In the genomic region with DNA sequence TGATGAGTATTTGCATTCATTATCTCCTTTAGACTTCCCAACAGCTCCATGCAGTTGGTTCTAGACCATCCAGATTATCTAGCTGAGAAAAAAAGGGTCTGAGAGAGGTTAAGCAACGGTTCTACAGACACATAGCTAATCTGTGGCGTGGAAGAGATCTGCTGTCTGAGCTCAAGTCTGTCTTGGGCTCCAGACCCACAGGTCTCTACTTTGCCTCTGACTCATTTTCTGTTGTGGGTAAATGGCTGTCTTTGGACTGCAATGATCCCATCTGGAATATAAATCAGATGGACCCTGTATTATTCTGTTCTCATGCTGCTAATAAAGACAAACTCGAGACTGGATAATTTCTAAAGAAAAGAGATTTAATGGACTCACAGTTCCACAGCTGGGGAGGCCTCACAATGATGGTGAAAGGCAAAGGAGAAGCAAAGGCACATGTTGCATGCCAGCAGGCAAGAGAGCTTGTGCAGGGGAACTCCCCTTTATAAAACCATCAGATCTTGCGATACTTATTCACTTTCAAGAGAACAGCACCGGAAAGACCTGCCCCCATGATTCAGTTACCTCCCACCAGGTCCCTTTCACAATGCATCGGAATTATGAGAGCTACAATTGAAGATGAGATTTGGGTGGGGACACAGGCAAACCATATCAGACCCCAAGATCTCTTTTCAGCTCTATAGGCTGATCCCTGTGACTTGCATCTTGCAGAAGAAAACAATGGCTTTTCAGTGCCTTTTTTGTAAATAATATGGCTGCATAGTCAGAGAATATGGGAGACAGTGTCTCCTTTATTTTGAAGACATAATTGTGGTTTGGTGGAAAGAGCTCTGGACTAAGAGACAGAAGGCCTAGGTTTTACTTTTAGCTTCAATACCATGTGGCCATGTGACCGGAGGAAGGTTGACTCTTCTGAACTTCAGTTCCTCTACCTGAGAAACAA, we compare ENCODE assay signal across 13 cellular contexts. TPM values are rescaled to one million over a fixed set of nuclear protein-coding genes. Genes with fewer than 3 reads are reported as not detected.
DNase-seq lines count a peak whose midpoint lies in the region; ATAC-seq lines count a peak whose summit lies in the region.
"Had no signal": no experiment of that assay in that cellular context is flagged by ENCODE, and none has a peak within 500 bp of the region (broad histone marks: within the 10 kb centered on the region; RNA-seq: fewer than 3 reads in every experiment).

No MANE protein-coding gene starts in this region.

- H3K4me3 Mint-ChIP-seq in activated CD4-positive, alpha-beta T cell treated with anti-CD3 and anti-CD28 coated beads for 36 hours: no peak overlapping the region
- no peak overlapping the region for H3K4me3 Mint-ChIP-seq in activated CD8-positive, alpha-beta memory T cell treated with anti-CD3 and anti-CD28 coated beads, Interleukin-2, amount 10 ng/mL, durations not matched to agents 7 days and 5 days
- no peak overlapping the region for H3K4me3 Mint-ChIP-seq in central memory CD8-positive, alpha-beta T cell

- peaks cover 29% of the 10 kb centered on the region for H3K4me1 Mint-ChIP-seq in activated CD4-positive, alpha-beta T cell treated with anti-CD3 and anti-CD28 coated beads for 36 hours
- H3K4me1 Mint-ChIP-seq in activated CD8-positive, alpha-beta memory T cell treated with anti-CD3 and anti-CD28 coated beads, Interleukin-2, amount 10 ng/mL, durations not matched to agents 7 days and 5 days: peaks cover 16% of the 10 kb centered on the region
- no peaks in the 10 kb centered on the region for H3K4me1 Mint-ChIP-seq in central memory CD8-positive, alpha-beta T cell

- no peaks in the 10 kb centered on the region for H3K27me3 Mint-ChIP-seq in activated CD4-positive, alpha-beta T cell treated with anti-CD3 and anti-CD28 coated beads for 36 hours
- H3K27me3 Mint-ChIP-seq in activated CD8-positive, alpha-beta memory T cell treated with anti-CD3 and anti-CD28 coated beads, Interleukin-2, amount 10 ng/mL, durations not matched to agents 7 days and 5 days: peaks cover 31% of the 10 kb centered on the region
- peaks cover 20% of the 10 kb centered on the region for H3K27me3 Mint-ChIP-seq in central memory CD8-positive, alpha-beta T cell

- intact Hi-C loops in activated CD4-positive, alpha-beta T cell treated with anti-CD3 and anti-CD28 coated beads for 36 hours (cut with DNase I, micrococcal nuclease): no loop called here

- peak overlapping the region; percentile 79 for H3K27ac Mint-ChIP-seq in activated CD4-positive, alpha-beta T cell treated with anti-CD3 and anti-CD28 coated beads for 36 hours
- H3K27ac Mint-ChIP-seq in activated CD8-positive, alpha-beta memory T cell treated with anti-CD3 and anti-CD28 coated beads, Interleukin-2, amount 10 ng/mL, durations not matched to agents 7 days and 5 days: no peak overlapping the region
- H3K27ac Mint-ChIP-seq in central memory CD8-positive, alpha-beta T cell (ENCODE audit: low read depth): peak overlapping the region; percentile 13

- peak; percentile 66 for DNase-seq in activated CD4-positive, alpha-beta T cell treated with anti-CD3 and anti-CD28 coated beads for 36 hours
- no peak for DNase-seq in activated CD4-positive, alpha-beta T cell treated with anti-CD3 and anti-CD28 coated beads, Interleukin-2, amount 50 U/mL, for 4 hours
- DNase-seq in activated CD8-positive, alpha-beta memory T cell treated with anti-CD3 and anti-CD28 coated beads, Interleukin-2, amount 10 ng/mL, durations not matched to agents 7 days and 5 days: peak; percentile 45
- no peak for DNase-seq in central memory CD8-positive, alpha-beta T cell (ENCODE audit: low spot score in 2 of 2)
- peak; percentile 17 for DNase-seq in stimulated activated CD8-positive, alpha-beta memory T cell treated with anti-CD3 and anti-CD28 coated beads, Interleukin-4, amount 100 ng/mL, for 24 hours (ENCODE audit: low read depth)
- DNase-seq in DMS79 treated with DMSO at 0.1 percent for 48 hours (lab: John Stamatoyannopoulos, UW) (no peak), NCI-H510A treated with DMSO at 0.1 percent for 48 hours (lab: John Stamatoyannopoulos, UW) (no peak), NCI-H2196 treated with DMSO at 0.1 percent for 48 hours (lab: John Stamatoyannopoulos, UW; ENCODE audit: unreplicated experiment) (no peak)
- DNase-seq: brain microvascular endothelial cell, NCI-H1105 treated with DMSO at 0.1 percent for 48 hours, SHP77, sigmoid colon, T-helper 9 cell had no signal

- CTCF ChIA-PET in activated CD4-positive, alpha-beta T cell treated with anti-CD3 and anti-CD28 coated beads for 36 hours (lab: Charles Lee): interaction anchor here (0.8 to 2.8 kb wide), 8 partner anchors 11 to 456 kb away, joined by 3 to 15 read pairs (median 3); a partner anchor contains a TSS
- CTCF ChIA-PET in activated CD8-positive, alpha-beta memory T cell treated with anti-CD3 and anti-CD28 coated beads, Interleukin-2, amount 10 ng/mL, durations not matched to agents 7 days and 5 days (lab: Charles Lee): interaction anchor here (1.7 kb wide), 1 partner anchor 17 kb away, joined by 4 read pairs; no protein-coding TSS in a partner anchor

- ATAC-seq in activated CD4-positive, alpha-beta T cell treated with anti-CD3 and anti-CD28 coated beads for 36 hours: peak; percentile 85
- peak; percentile 42 for ATAC-seq in activated CD8-positive, alpha-beta memory T cell treated with anti-CD3 and anti-CD28 coated beads, Interleukin-2, amount 10 ng/mL, durations not matched to agents 7 days and 5 days
- no peak for ATAC-seq in central memory CD8-positive, alpha-beta T cell (replicated peaks; ENCODE audit: extremely low read depth, poor library complexity, severe bottlenecking)

- H3K9me3 Mint-ChIP-seq in activated CD4-positive, alpha-beta T cell treated with anti-CD3 and anti-CD28 coated beads for 36 hours (ENCODE audit: low read depth): no peaks in the 10 kb centered on the region
- H3K9me3 Mint-ChIP-seq in activated CD8-positive, alpha-beta memory T cell treated with anti-CD3 and anti-CD28 coated beads, Interleukin-2, amount 10 ng/mL, durations not matched to agents 7 days and 5 days (ENCODE audit: low read depth): no peaks in the 10 kb centered on the region
- no peaks in the 10 kb centered on the region for H3K9me3 Mint-ChIP-seq in central memory CD8-positive, alpha-beta T cell

- POLR2A ChIA-PET in activated CD4-positive, alpha-beta T cell treated with anti-CD3 and anti-CD28 coated beads for 36 hours (lab: Charles Lee): interaction anchor here (0.6 to 0.7 kb wide), 3 partner anchors 21 to 647 kb away, joined by 3 to 8 read pairs (median 4); no protein-coding TSS in a partner anchor

- no peaks in the 10 kb centered on the region for H3K36me3 Mint-ChIP-seq in activated CD4-positive, alpha-beta T cell treated with anti-CD3 and anti-CD28 coated beads for 36 hours (ENCODE audit: low read depth)
- no peaks in the 10 kb centered on the region for H3K36me3 Mint-ChIP-seq in activated CD8-positive, alpha-beta memory T cell treated with anti-CD3 and anti-CD28 coated beads, Interleukin-2, amount 10 ng/mL, durations not matched to agents 7 days and 5 days
- H3K36me3 Mint-ChIP-seq in central memory CD8-positive, alpha-beta T cell (ENCODE audit: insufficient read depth): no peaks in the 10 kb centered on the region

RNA-seq across cellular contexts. Expression of a gene that starts 24.7 kb away (rescaled TPM):
- under 1 TPM in 1 of 2 experiments, not detected in 1; 0.04 TPM for total RNA-seq in activated CD4-positive, alpha-beta T cell treated with anti-CD3 and anti-CD28 coated beads for 36 hours
- not detected for total RNA-seq in activated CD8-positive, alpha-beta memory T cell treated with anti-CD3 and anti-CD28 coated beads, Interleukin-2, amount 10 ng/mL, durations not matched to agents 7 days and 5 days

Comparison
In these comparisons a context has a peak if more than half of its experiments do, and no peak if none do; other contexts are left out.
1. DNase-seq: peak in activated CD4-positive, alpha-beta T cell treated with anti-CD3 and anti-CD28 coated beads for 36 hours (single experiment), activated CD8-positive, alpha-beta memory T cell treated with anti-CD3 and anti-CD28 coated beads, Interleukin-2, amount 10 ng/mL, durations not matched to agents 7 days and 5 days (single experiment) and stimulated activated CD8-positive, alpha-beta memory T cell treated with anti-CD3 and anti-CD28 coated beads, Interleukin-4, amount 100 ng/mL, for 24 hours (single experiment); none in activated CD4-positive, alpha-beta T cell treated with anti-CD3 and anti-CD28 coated beads, Interleukin-2, amount 50 U/mL, for 4 hours (0 of 2), central memory CD8-positive, alpha-beta T cell (0 of 2), DMS79 treated with DMSO at 0.1 percent for 48 hours (single experiment), NCI-H510A treated with DMSO at 0.1 percent for 48 hours (single experiment) and NCI-H2196 treated with DMSO at 0.1 percent for 48 hours (single experiment).